ENCODE assay signal across 13 cellular contexts in the genomic region with DNA sequence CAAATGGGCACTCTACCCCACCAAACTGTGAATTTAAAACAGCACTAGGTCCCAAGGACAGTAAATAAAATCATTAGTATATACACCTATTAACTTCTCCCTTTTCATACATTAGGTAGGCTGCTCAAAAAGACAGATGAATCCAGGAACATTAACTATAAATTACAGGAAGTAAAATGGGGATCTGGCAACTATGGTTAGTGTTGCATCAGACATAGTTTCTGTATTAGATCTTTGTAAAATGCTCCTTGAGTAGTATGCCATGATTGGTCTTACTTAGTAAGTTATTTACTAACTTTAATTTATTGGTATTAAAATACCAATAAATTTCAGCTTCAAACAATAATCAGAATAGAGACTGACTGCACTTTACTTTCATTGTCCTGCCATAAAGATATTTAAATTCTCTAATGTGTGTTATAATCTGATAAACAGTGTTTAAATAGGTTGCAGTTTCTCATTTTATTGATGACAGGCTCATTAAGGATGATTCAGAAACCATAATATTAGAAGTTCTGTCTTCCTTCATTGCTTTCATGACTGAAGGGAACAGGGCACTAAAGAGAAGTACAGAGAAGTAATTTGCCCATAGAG. TPM values are rescaled to one million over a fixed set of nuclear protein-coding genes. Genes with fewer than 3 reads are reported as not detected.
DNase-seq lines count a peak whose midpoint lies in the region; ATAC-seq and TF ChIP-seq lines count a peak whose summit lies in the region.
"Had no signal": no experiment of that assay in that cellular context is flagged by ENCODE, and none has a peak within 500 bp of the region (broad histone marks: within the 10 kb centered on the region; RNA-seq: fewer than 3 reads in every experiment).

No MANE protein-coding gene starts in this region.

- POLR2A ChIA-PET in A673 (lab: Charles Lee; ENCODE audit: low non-redundant PET): no interaction called here

- peak overlapping the region; percentile 32 for H3K27ac ChIP-seq in A673 (ENCODE audit: low read depth, low read length, poor library complexity, severe bottlenecking)
- H3K27ac ChIP-seq: Peyer's patch had no signal

- CTCF ChIA-PET in A673 (lab: Charles Lee): no interaction called here

- ATAC-seq in HG03571 (IDR thresholded peaks at IDR 0.05; ENCODE audit: unreplicated experiment) (no peak), HG03378 (IDR thresholded peaks at IDR 0.05; ENCODE audit: unreplicated experiment) (no peak)
- ATAC-seq: natural killer cell had no signal

- BruUV-seq in A673 (replicated peaks; lab: Mats Ljungman, UMichigan): no TSS peak

- no peaks in the 10 kb centered on the region for H3K27me3 ChIP-seq in A673 (replicated peaks; ENCODE audit: insufficient read depth, low read depth, low read length, poor library complexity)
- H3K27me3 ChIP-seq: Peyer's patch had no signal

- H3K4me3 ChIP-seq in A673 (ENCODE audit: low read depth, low read length, poor library complexity, severe bottlenecking) (no peak overlapping the region), epithelial cell of esophagus (ENCODE audit: low read length) (no peak overlapping the region)
- H3K4me3 ChIP-seq: Peyer's patch had no signal

- peaks cover 11% of the 10 kb centered on the region for H3K4me1 ChIP-seq in A673 (ENCODE audit: insufficient read depth, low read length, poor library complexity, severe bottlenecking)
- H3K4me1 ChIP-seq: Peyer's patch had no signal

- H3K36me3 ChIP-seq in A673 (ENCODE audit: insufficient read depth, low read length, poor library complexity, severe bottlenecking): no peaks in the 10 kb centered on the region
- H3K36me3 ChIP-seq: Peyer's patch had no signal

- no peaks in the 10 kb centered on the region for H3K9me3 ChIP-seq in A673 (ENCODE audit: low read depth, low read length, poor library complexity, severe bottlenecking)
- H3K9me3 ChIP-seq: Peyer's patch had no signal

- TF ChIP-seq CTCF in A673 (conservative IDR thresholded peaks at IDR 0.05; ENCODE audit: low read depth, low read length): no peak
- no peak for TF ChIP-seq CTCF in epithelial cell of esophagus (IDR thresholded peaks at IDR 0.05; ENCODE audit: insufficient read depth, low read depth, low read length, missing control alignments)

- DNase-seq in A673 (ENCODE audit: low spot score): no peak
- DNase-seq in GM04504 (ENCODE audit: low read depth): peak; percentile 10
- DNase-seq in SIG-M5 (lab: John Stamatoyannopoulos, UW): peak; percentile 26
- DNase-seq in epithelial cell of esophagus (ENCODE audit: low read depth): peak; percentile 23
- no peak for DNase-seq in superior temporal gyrus (ENCODE audit: extremely low spot score)
- no peak for DNase-seq in OCI-M2 (lab: John Stamatoyannopoulos, UW; ENCODE audit: unreplicated experiment)
- DNase-seq: CD4-positive, CD25-positive, alpha-beta regulatory T cell; natural killer cell; NCI-H1436 treated with DMSO at 0.1 percent for 48 hours; Peyer's patch; stimulated activated CD4-positive, alpha-beta T cell treated with anti-CD3 and anti-CD28 coated beads, Interleukin-12 subunit alpha, Interleukin-12 subunit beta, amount 100 ng/mL, for 4 hours had no signal

- intact Hi-C loops in A673 (cut with micrococcal nuclease; ENCODE audit: unreplicated experiment): no loop called here

RNA-seq across cellular contexts. Expression of gene WDR19, which starts 31.1 kb away (rescaled TPM):
- total RNA-seq in A673 (2021): 33.7 and 34.8 TPM in 2 replicates

Comparison
In these comparisons a context has a peak if more than half of its experiments do, and no peak if none do; other contexts are left out.
1. DNase-seq: peak in GM04504 (single experiment), SIG-M5 (single experiment) and epithelial cell of esophagus (single experiment); none in A673 (single experiment), superior temporal gyrus (single experiment) and OCI-M2 (single experiment).